11 cellular contexts compared by ENCODE assay signal in the genomic region with DNA sequence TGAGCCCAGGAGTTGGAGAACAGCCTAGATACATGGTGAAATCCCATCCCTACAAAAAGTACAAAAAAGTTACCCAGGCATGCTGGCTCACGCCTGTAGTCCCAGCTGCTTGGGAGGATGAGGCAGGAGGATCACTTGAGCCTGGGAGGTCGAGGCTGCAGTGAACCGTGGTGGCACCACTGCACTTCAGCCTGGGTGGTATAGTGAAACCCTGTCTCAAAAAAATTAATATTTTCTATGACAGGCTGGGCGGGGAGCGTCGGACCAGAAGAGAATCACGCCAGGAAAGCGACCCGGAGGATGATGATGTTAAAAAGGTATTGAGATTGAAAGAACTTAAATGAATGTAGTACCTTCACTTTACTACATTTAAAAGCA. TPM values are rescaled to one million over a fixed set of nuclear protein-coding genes. Genes with fewer than 3 reads are reported as not detected.
DNase-seq lines count a peak whose midpoint lies in the region; ATAC-seq, FAIRE-seq and TF ChIP-seq lines count a peak whose summit lies in the region.
"Had no signal": no experiment of that assay in that cellular context is flagged by ENCODE, and none has a peak within 500 bp of the region (broad histone marks: within the 10 kb centered on the region; RNA-seq: fewer than 3 reads in every experiment).

No MANE protein-coding gene starts in this region.

- H3K9ac ChIP-seq in GM23248: peak overlapping the region; percentile 98

- no peaks in the 10 kb centered on the region for H3K9me3 Mint-ChIP-seq in activated T-helper 1 cell treated with anti-CD3 and anti-CD28 coated beads, Interleukin-12 subunit alpha, Interleukin-12 subunit beta, Interleukin-2, Interleukin-4 antibody, amounts not matched to agents 30 ng/mL and 10 ng/mL and 1 ng/mL, durations not matched to agents 14 hours and 24 hours and 36 hours
- no peaks in the 10 kb centered on the region for H3K9me3 Mint-ChIP-seq in memory B cell

- peaks cover 34% of the 10 kb centered on the region for H3K36me3 Mint-ChIP-seq in activated T-helper 1 cell treated with anti-CD3 and anti-CD28 coated beads, Interleukin-12 subunit alpha, Interleukin-12 subunit beta, Interleukin-2, Interleukin-4 antibody, amounts not matched to agents 30 ng/mL and 10 ng/mL and 1 ng/mL, durations not matched to agents 14 hours and 24 hours and 36 hours (ENCODE audit: low read depth)
- peaks cover 17% of the 10 kb centered on the region for H3K36me3 Mint-ChIP-seq in memory B cell

- no peaks in the 10 kb centered on the region for H3K9me2 ChIP-seq in GM23248 (ENCODE audit: insufficient read depth)

- peak overlapping the region; percentile 82 for H3K4me3 ChIP-seq in A549
- peak overlapping the region; percentile 98; the same call in 1 of the 2 replicates for H3K4me3 ChIP-seq in GM23248
- no peak overlapping the region for H3K4me3 ChIP-seq in vagina
- H3K4me3 ChIP-seq: mucosa of descending colon had no signal

- WGBS in A549 (ENCODE audit: missing lambda C conversion rate): 93% methylated on average over 9 of the region's 9 CpGs
- WGBS in GM23248 (ENCODE audit: low coverage in 1 of 2, low lambda C conversion rate in 2 of 2, missing lambda C conversion rate in 2 of 2), 2 experiments: 88 to 89% methylated on average over 9 of the region's 9 CpGs

- no peak for ATAC-seq in A549
- no peak for ATAC-seq in memory B cell (ENCODE audit: low read depth)
- ATAC-seq: mucosa of descending colon had no signal

- POLR2A ChIA-PET in A549 (lab: Yijun Ruan, JAX): no interaction called here

- no peak overlapping the region for H2AFZ ChIP-seq in GM23248

- peaks cover 41% of the 10 kb centered on the region for H3K4me1 ChIP-seq in A549
- peaks cover 11% of the 10 kb centered on the region for H3K4me1 ChIP-seq in GM23248 (ENCODE audit: insufficient read depth)
- H3K4me1 ChIP-seq in vagina: peaks cover 20% of the 10 kb centered on the region

- peak overlapping the region; percentile 82 for H3K4me2 ChIP-seq in A549
- H3K4me2 ChIP-seq in GM23248 (ENCODE audit: unreplicated experiment): peak overlapping the region; percentile 97

- no peaks in the 10 kb centered on the region for H3K27me3 Mint-ChIP-seq in activated T-helper 1 cell treated with anti-CD3 and anti-CD28 coated beads, Interleukin-12 subunit alpha, Interleukin-12 subunit beta, Interleukin-2, Interleukin-4 antibody, amounts not matched to agents 30 ng/mL and 10 ng/mL and 1 ng/mL, durations not matched to agents 14 hours and 24 hours and 36 hours (ENCODE audit: insufficient read depth)
- H3K27me3 Mint-ChIP-seq in memory B cell: no peaks in the 10 kb centered on the region

- TF ChIP-seq EP300 in A549 (IDR thresholded peaks at IDR 0.05): no peak

- no peak for TF ChIP-seq RAD21 in A549 (conservative IDR thresholded peaks at IDR 0.05 in 1 of 2, IDR thresholded peaks at IDR 0.05 in 1 of 2)

- intact Hi-C loops in activated T-helper 1 cell treated with anti-CD3 and anti-CD28 coated beads, Interleukin-12 subunit alpha, Interleukin-12 subunit beta, Interleukin-2, Interleukin-4 antibody, amounts not matched to agents 30 ng/mL and 10 ng/mL and 1 ng/mL, durations not matched to agents 14 hours and 24 hours and 36 hours (cut with micrococcal nuclease): no loop called here
- intact Hi-C loops in vagina (cut with DNase I): no loop called here

- H3K27me3 ChIP-seq in GM23248 (replicated peaks; ENCODE audit: insufficient read depth) (no peaks in the 10 kb centered on the region), vagina (no peaks in the 10 kb centered on the region)

- H4K20me1 ChIP-seq in GM23248 (ENCODE audit: insufficient read depth): peaks cover 12% of the 10 kb centered on the region; the same call in 1 of the 2 replicates

- H3K4me1 Mint-ChIP-seq in activated T-helper 1 cell treated with anti-CD3 and anti-CD28 coated beads, Interleukin-12 subunit alpha, Interleukin-12 subunit beta, Interleukin-2, Interleukin-4 antibody, amounts not matched to agents 30 ng/mL and 10 ng/mL and 1 ng/mL, durations not matched to agents 14 hours and 24 hours and 36 hours (ENCODE audit: low read depth): peaks cover 25% of the 10 kb centered on the region
- H3K4me1 Mint-ChIP-seq in memory B cell: peaks cover 7% of the 10 kb centered on the region

- DNase-seq in A549 (ENCODE audit: low read depth in 1 of 2, low spot score in 1 of 2) (no peak), GM23248 (no peak), memory B cell (ENCODE audit: low spot score in 2 of 2) (no peak), vagina (ENCODE audit: extremely low spot score in 2 of 2) (no peak), NCI-H510A treated with DMSO at 0.1 percent for 48 hours (lab: John Stamatoyannopoulos, UW) (no peak), amygdala (lab: John Stamatoyannopoulos, UW) (no peak), occipital lobe (lab: John Stamatoyannopoulos, UW) (no peak)
- no peak for DNase-seq in activated T-helper 1 cell treated with anti-CD3 and anti-CD28 coated beads, Interleukin-12 subunit alpha, Interleukin-12 subunit beta, Interleukin-2, Interleukin-4 antibody, amounts not matched to agents 30 ng/mL and 10 ng/mL and 1 ng/mL, durations not matched to agents 14 hours and 24 hours and 36 hours (ENCODE audit: low spot score)
- DNase-seq: mucosa of descending colon; NCI-H2029 treated with DMSO at 0.1 percent for 48 hours; NK-92 treated with Interleukin-12 subunit alpha and Interleukin-12 subunit beta, amount 100 ng/mL, for 24 hours had no signal

- H3K4me3 Mint-ChIP-seq in activated T-helper 1 cell treated with anti-CD3 and anti-CD28 coated beads, Interleukin-12 subunit alpha, Interleukin-12 subunit beta, Interleukin-2, Interleukin-4 antibody, amounts not matched to agents 30 ng/mL and 10 ng/mL and 1 ng/mL, durations not matched to agents 14 hours and 24 hours and 36 hours: peak overlapping the region; percentile 75
- no peak overlapping the region for H3K4me3 Mint-ChIP-seq in memory B cell

- CTCF ChIA-PET in A549 (lab: Yijun Ruan, JAX): interaction anchor here (1.3 kb wide), 1 partner anchor 12 kb away, joined by 8 read pairs; no protein-coding TSS in a partner anchor

- no peak for TF ChIP-seq CTCF in A549 (IDR thresholded peaks at IDR 0.05)
- TF ChIP-seq CTCF in vagina (IDR thresholded peaks at IDR 0.05): no peak

- peaks cover 69% of the 10 kb centered on the region for H3K79me2 ChIP-seq in GM23248 (ENCODE audit: insufficient read depth)

- FAIRE-seq in A549 (lab: Jason Lieb, UNC): no peak

- H3K27ac Mint-ChIP-seq in activated T-helper 1 cell treated with anti-CD3 and anti-CD28 coated beads, Interleukin-12 subunit alpha, Interleukin-12 subunit beta, Interleukin-2, Interleukin-4 antibody, amounts not matched to agents 30 ng/mL and 10 ng/mL and 1 ng/mL, durations not matched to agents 14 hours and 24 hours and 36 hours: peak overlapping the region; percentile 45
- H3K27ac Mint-ChIP-seq in memory B cell: peak overlapping the region; percentile 38

- no peak for TF ChIP-seq POLR2A in A549 (IDR thresholded peaks at IDR 0.05; ENCODE audit: low read length)
- no peak for TF ChIP-seq POLR2A in vagina (IDR thresholded peaks at IDR 0.05)

- in situ Hi-C loops in GM23248 (cut with MboI): no loop called here

- H3K27ac ChIP-seq in A549: peak overlapping the region in 1 of 2 experiments; percentile 31; a peak in 2 of 6 replicates
- H3K27ac ChIP-seq in GM23248: no peak overlapping the region
- no peak overlapping the region for H3K27ac ChIP-seq in vagina

- H3K36me3 ChIP-seq in GM23248 (ENCODE audit: low read depth) (peaks cover 64% of the 10 kb centered on the region), vagina (peaks cover 0 to 58% of the 10 kb centered on the region in 2 donors)

- H3F3A ChIP-seq in GM23248 (ENCODE audit: insufficient read depth): peaks cover 60% of the 10 kb centered on the region

- H3K9me3 ChIP-seq in A549 (no peaks in the 10 kb centered on the region), GM23248 (ENCODE audit: low read depth) (no peaks in the 10 kb centered on the region), vagina (no peaks in the 10 kb centered on the region)
- H3K9me3 ChIP-seq: mucosa of descending colon had no signal

RNA-seq across cellular contexts. Expression of gene PNN, which starts 2.1 kb away (rescaled TPM):
- polyA plus RNA-seq in A549 (2011; rRNA removed): 40.3 and 50.1 TPM in 2 replicates
- polyA plus RNA-seq in A549 (2012; cell fraction: cytosol; rRNA removed): 12.8 and 18.7 TPM in 2 replicates
- 45.6 and 146 TPM in 2 replicates for polyA plus RNA-seq in A549 (2012; cell fraction: nucleus; rRNA removed)
- 108 to 124 TPM (median 117 TPM) in 3 replicates for polyA plus RNA-seq in A549 (2017; fragmentation: RNase III; extraction: RNeasy Plus Mini Kit Qiagen cat#74134 plus additional on column Dnase treatment)
- 21.7 and 24.8 TPM in 2 replicates for polyA minus RNA-seq in A549 (2011; rRNA and poly(A)+ RNA removed)
- total RNA-seq in GM23248 (2014; rRNA removed; shearing (Covaris generic)): 15.3 and 21.8 TPM in 2 replicates
- polyA plus RNA-seq in GM23248 (2016; fragmentation: Nextera tagmentation; extraction: Ambion mirVana): 32.3 and 39.7 TPM in 2 replicates
- total RNA-seq in activated T-helper 1 cell treated with anti-CD3 and anti-CD28 coated beads, Interleukin-12 subunit alpha, Interleukin-12 subunit beta, Interleukin-2, Interleukin-4 antibody, amounts not matched to agents 30 ng/mL and 10 ng/mL and 1 ng/mL, durations not matched to agents 14 hours and 24 hours and 36 hours: 111 and 116 TPM in 2 replicates
- total RNA-seq in vagina: 54.5 TPM
- 33.1 TPM for total RNA-seq in occipital lobe

RNA-seq across cellular contexts. Expression of gene TRAPPC6B, which starts 7.0 kb away (rescaled TPM):
- polyA plus RNA-seq in A549 (2011; rRNA removed): 18.7 and 31.6 TPM in 2 replicates
- 3.7 and 3.8 TPM in 2 replicates for polyA plus RNA-seq in A549 (2012; cell fraction: cytosol; rRNA removed)
- polyA plus RNA-seq in A549 (2012; cell fraction: nucleus; rRNA removed): 5.0 and 9.4 TPM in 2 replicates
- 14.7 to 16.4 TPM (median 15.7 TPM) in 3 replicates for polyA plus RNA-seq in A549 (2017; fragmentation: RNase III; extraction: RNeasy Plus Mini Kit Qiagen cat#74134 plus additional on column Dnase treatment)
- polyA minus RNA-seq in A549 (2011; rRNA and poly(A)+ RNA removed): 9.1 and 11.7 TPM in 2 replicates
- total RNA-seq in GM23248 (2014; rRNA removed; shearing (Covaris generic)): 28.3 and 32.0 TPM in 2 replicates
- polyA plus RNA-seq in GM23248 (2016; fragmentation: Nextera tagmentation; extraction: Ambion mirVana): 25.6 and 26.4 TPM in 2 replicates
- total RNA-seq in activated T-helper 1 cell treated with anti-CD3 and anti-CD28 coated beads, Interleukin-12 subunit alpha, Interleukin-12 subunit beta, Interleukin-2, Interleukin-4 antibody, amounts not matched to agents 30 ng/mL and 10 ng/mL and 1 ng/mL, durations not matched to agents 14 hours and 24 hours and 36 hours: 17.4 and 18.5 TPM in 2 replicates
- 12.5 TPM for total RNA-seq in vagina
- 102 TPM for total RNA-seq in occipital lobe

RNA-seq across cellular contexts. Expression of gene MIA2, which starts 56.6 kb away (rescaled TPM):
- polyA plus RNA-seq in A549 (2011; rRNA removed) (71.7 and 73.9 TPM in 2 replicates), A549 (2017; fragmentation: RNase III; extraction: RNeasy Plus Mini Kit Qiagen cat#74134 plus additional on column Dnase treatment) (22.9 to 25.6 TPM (median 25.4 TPM) in 3 replicates), GM23248 (2016; fragmentation: Nextera tagmentation; extraction: Ambion mirVana) (21.4 and 21.5 TPM in 2 replicates)
- 8.5 and 12.4 TPM in 2 replicates for polyA plus RNA-seq in A549 (2012; cell fraction: cytosol; rRNA removed)
- polyA plus RNA-seq in A549 (2012; cell fraction: nucleus; rRNA removed): 10.4 and 16.1 TPM in 2 replicates
- 23.1 and 26.2 TPM in 2 replicates for polyA minus RNA-seq in A549 (2011; rRNA and poly(A)+ RNA removed)
- 12.3 and 16.2 TPM in 2 replicates for total RNA-seq in GM23248 (2014; rRNA removed; shearing (Covaris generic))
- total RNA-seq in activated T-helper 1 cell treated with anti-CD3 and anti-CD28 coated beads, Interleukin-12 subunit alpha, Interleukin-12 subunit beta, Interleukin-2, Interleukin-4 antibody, amounts not matched to agents 30 ng/mL and 10 ng/mL and 1 ng/mL, durations not matched to agents 14 hours and 24 hours and 36 hours: 22.6 and 23.8 TPM in 2 replicates
- total RNA-seq in vagina (25.3 TPM), occipital lobe (26.8 TPM)

Comparison
In these comparisons a context has a peak if more than half of its experiments do, and no peak if none do; other contexts are left out.
1. H3K4me3 ChIP-seq: peak in A549 (single experiment) and GM23248 (single experiment); none in vagina (0 of 2).